12 cellular contexts compared by ENCODE assay signal in the genomic region with DNA sequence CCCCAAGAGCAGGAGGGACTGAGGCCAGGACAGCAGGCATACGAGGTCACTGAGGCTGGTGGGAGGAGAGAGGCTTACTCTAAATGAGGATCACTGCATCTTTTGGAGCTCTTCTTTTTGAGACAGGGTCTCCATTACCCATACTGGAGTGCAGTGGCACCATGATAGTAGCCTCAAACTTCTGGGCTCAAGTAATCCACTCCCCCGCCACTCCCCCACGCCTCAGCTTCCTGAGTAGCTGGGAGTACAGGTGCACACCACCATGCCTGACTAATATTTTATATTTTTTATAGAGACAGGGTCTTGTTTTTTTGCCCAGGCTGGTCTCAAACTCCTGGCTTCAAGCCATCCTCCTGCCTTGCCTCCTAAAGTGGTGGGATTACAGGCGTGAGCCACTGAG. TPM values are rescaled to one million over a fixed set of nuclear protein-coding genes. Genes with fewer than 3 reads are reported as not detected.
DNase-seq lines count a peak whose midpoint lies in the region; ATAC-seq and TF ChIP-seq lines count a peak whose summit lies in the region.
"Had no signal": no experiment of that assay in that cellular context is flagged by ENCODE, and none has a peak within 500 bp of the region (broad histone marks: within the 10 kb centered on the region; RNA-seq: fewer than 3 reads in every experiment).

No MANE protein-coding gene starts in this region.

- peaks cover 46% of the 10 kb centered on the region for H3K36me3 Mint-ChIP-seq in activated CD4-positive, alpha-beta T cell treated with anti-CD3 and anti-CD28 coated beads, Interleukin-2, amount 10 ng/mL, durations not matched to agents 24 days and 14 days (ENCODE audit: low read depth)
- peaks cover 9% of the 10 kb centered on the region for H3K36me3 Mint-ChIP-seq in T-helper 17 cell (ENCODE audit: low read depth)
- H3K36me3 Mint-ChIP-seq in stimulated activated effector memory CD8-positive, alpha-beta T cell treated with anti-CD3 and anti-CD28 coated beads, Interleukin-12 subunit alpha, Interleukin-12 subunit beta, amount 100 ng/mL, for 72 hours = peaks cover 34% of the 10 kb centered on the region
- H3K36me3 Mint-ChIP-seq in neural progenitor cell = peaks cover 9% of the 10 kb centered on the region

- H2AFZ ChIP-seq in neural progenitor cell (replicated peaks) (no peak overlapping the region), Karpas-422 (ENCODE audit: low read length) (no peak overlapping the region)

- H3K27me3 Mint-ChIP-seq in activated CD4-positive, alpha-beta T cell treated with anti-CD3 and anti-CD28 coated beads, Interleukin-2, amount 10 ng/mL, durations not matched to agents 24 days and 14 days = no peaks in the 10 kb centered on the region
- no peaks in the 10 kb centered on the region for H3K27me3 Mint-ChIP-seq in T-helper 17 cell
- H3K27me3 Mint-ChIP-seq in neural progenitor cell (ENCODE audit: insufficient read depth, low read depth) = peaks cover 5% of the 10 kb centered on the region

- H3K27ac ChIP-seq in epithelial cell of prostate = peak overlapping the region; percentile 100
- H3K27ac ChIP-seq in neural progenitor cell = no peak overlapping the region
- H3K27ac ChIP-seq in Karpas-422 (ENCODE audit: low read length) = no peak overlapping the region

- peak overlapping the region; percentile 51 for H3K4me3 Mint-ChIP-seq in activated CD4-positive, alpha-beta T cell treated with anti-CD3 and anti-CD28 coated beads, Interleukin-2, amount 10 ng/mL, durations not matched to agents 24 days and 14 days
- H3K4me3 Mint-ChIP-seq in T-helper 17 cell = peak overlapping the region; percentile 83
- H3K4me3 Mint-ChIP-seq in stimulated activated effector memory CD8-positive, alpha-beta T cell treated with anti-CD3 and anti-CD28 coated beads, Interleukin-12 subunit alpha, Interleukin-12 subunit beta, amount 100 ng/mL, for 72 hours = peak overlapping the region; percentile 56
- no peak overlapping the region for H3K4me3 Mint-ChIP-seq in neural progenitor cell

- no peaks in the 10 kb centered on the region for H3K9me2 ChIP-seq in Karpas-422 (replicated peaks; ENCODE audit: insufficient read depth, low read length)

- ATAC-seq in T-helper 17 cell = no peak
- ATAC-seq in stimulated activated effector memory CD8-positive, alpha-beta T cell treated with anti-CD3 and anti-CD28 coated beads, Interleukin-12 subunit alpha, Interleukin-12 subunit beta, amount 100 ng/mL, for 72 hours = no peak

- no peaks in the 10 kb centered on the region for H3K9me3 ChIP-seq in T-helper 17 cell (ENCODE audit: control insufficient read depth, low read length, poor library complexity, severe bottlenecking)
- no peaks in the 10 kb centered on the region for H3K9me3 ChIP-seq in neural progenitor cell (ENCODE audit: low read depth)
- H3K9me3 ChIP-seq in Karpas-422 (ENCODE audit: low read length) = no peaks in the 10 kb centered on the region

- H3K4me1 ChIP-seq in neural progenitor cell (peaks cover 7% of the 10 kb centered on the region), Karpas-422 (ENCODE audit: low read length) (peaks cover 6% of the 10 kb centered on the region; the same call in 1 of the 2 replicates)

- H3K27ac Mint-ChIP-seq in activated CD4-positive, alpha-beta T cell treated with anti-CD3 and anti-CD28 coated beads, Interleukin-2, amount 10 ng/mL, durations not matched to agents 24 days and 14 days = peak overlapping the region; percentile 81
- peak overlapping the region; percentile 92 for H3K27ac Mint-ChIP-seq in T-helper 17 cell
- H3K27ac Mint-ChIP-seq in stimulated activated effector memory CD8-positive, alpha-beta T cell treated with anti-CD3 and anti-CD28 coated beads, Interleukin-12 subunit alpha, Interleukin-12 subunit beta, amount 100 ng/mL, for 72 hours = peak overlapping the region; percentile 93
- no peak overlapping the region for H3K27ac Mint-ChIP-seq in neural progenitor cell

- peaks cover 14% of the 10 kb centered on the region for H3K79me2 ChIP-seq in neural progenitor cell (ENCODE audit: low read depth)
- H3K79me2 ChIP-seq in Karpas-422 (ENCODE audit: low read length) = peaks cover 35% of the 10 kb centered on the region

- H3K9ac ChIP-seq in neural progenitor cell = no peak overlapping the region
- H3K9ac ChIP-seq in Karpas-422 (ENCODE audit: low read length) = no peak overlapping the region

- intact Hi-C loops in activated CD4-positive, alpha-beta T cell treated with anti-CD3 and anti-CD28 coated beads, Interleukin-2, amount 10 ng/mL, durations not matched to agents 24 days and 14 days (cut with micrococcal nuclease) = no loop called here

- H3K9me3 Mint-ChIP-seq in activated CD4-positive, alpha-beta T cell treated with anti-CD3 and anti-CD28 coated beads, Interleukin-2, amount 10 ng/mL, durations not matched to agents 24 days and 14 days = no peaks in the 10 kb centered on the region
- no peaks in the 10 kb centered on the region for H3K9me3 Mint-ChIP-seq in stimulated activated effector memory CD8-positive, alpha-beta T cell treated with anti-CD3 and anti-CD28 coated beads, Interleukin-12 subunit alpha, Interleukin-12 subunit beta, amount 100 ng/mL, for 72 hours
- H3K9me3 Mint-ChIP-seq in neural progenitor cell = no peaks in the 10 kb centered on the region

- peaks cover 64% of the 10 kb centered on the region for H3K4me1 Mint-ChIP-seq in activated CD4-positive, alpha-beta T cell treated with anti-CD3 and anti-CD28 coated beads, Interleukin-2, amount 10 ng/mL, durations not matched to agents 24 days and 14 days
- H3K4me1 Mint-ChIP-seq in T-helper 17 cell = peaks cover 71% of the 10 kb centered on the region
- peaks cover 82% of the 10 kb centered on the region for H3K4me1 Mint-ChIP-seq in stimulated activated effector memory CD8-positive, alpha-beta T cell treated with anti-CD3 and anti-CD28 coated beads, Interleukin-12 subunit alpha, Interleukin-12 subunit beta, amount 100 ng/mL, for 72 hours
- peaks cover 26% of the 10 kb centered on the region for H3K4me1 Mint-ChIP-seq in neural progenitor cell

- H3K4me3 ChIP-seq in neural progenitor cell (no peak overlapping the region), Karpas-422 (ENCODE audit: low read length) (no peak overlapping the region)

- H3K27me3 ChIP-seq in neural progenitor cell (no peaks in the 10 kb centered on the region), Karpas-422 (ENCODE audit: low read length) (no peaks in the 10 kb centered on the region)

- H3K36me3 ChIP-seq in neural progenitor cell (no peaks in the 10 kb centered on the region), Karpas-422 (ENCODE audit: insufficient read depth, low read length) (no peaks in the 10 kb centered on the region)

- H4K20me1 ChIP-seq in neural progenitor cell (ENCODE audit: low read depth) (peaks cover 6% of the 10 kb centered on the region), Karpas-422 (ENCODE audit: insufficient read depth, low read depth, low read length) (no peaks in the 10 kb centered on the region)

- TF ChIP-seq CTCF in neural progenitor cell (IDR thresholded peaks at IDR 0.05) = no peak

- no peak for DNase-seq in activated CD4-positive, alpha-beta T cell treated with anti-CD3 and anti-CD28 coated beads, Interleukin-2, amount 10 ng/mL, durations not matched to agents 24 days and 14 days
- no peak for DNase-seq in activated CD4-positive, alpha-beta T cell treated with anti-CD3 and anti-CD28 coated beads for 4 hours
- DNase-seq in T-helper 17 cell (no peak), epithelial cell of prostate (ENCODE audit: low read depth, low spot score) (no peak), neural progenitor cell (ENCODE audit: low spot score) (no peak), GM19240 (ENCODE audit: insufficient read length, low spot score) (no peak), Karpas-422 (no peak)
- DNase-seq in stimulated activated effector memory CD8-positive, alpha-beta T cell treated with anti-CD3 and anti-CD28 coated beads, Interleukin-12 subunit alpha, Interleukin-12 subunit beta, amount 100 ng/mL, for 72 hours (ENCODE audit: low spot score in 2 of 2) = no peak
- DNase-seq: cerebellar nuclear complex, EL, foreskin melanocyte, NCI-H1436 treated with DMSO at 0.1 percent for 48 hours had no signal

- H3F3A ChIP-seq in neural progenitor cell (ENCODE audit: low read depth) = peaks cover 2% of the 10 kb centered on the region

- H3K4me2 ChIP-seq in neural progenitor cell (no peak overlapping the region), Karpas-422 (ENCODE audit: low read depth, low read length, poor library complexity, severe bottlenecking) (no peak overlapping the region)

RNA-seq across cellular contexts. Expression of a gene that starts 25.8 kb away (rescaled TPM):
- 99.5 and 102 TPM in 2 replicates for total RNA-seq in activated CD4-positive, alpha-beta T cell treated with anti-CD3 and anti-CD28 coated beads, Interleukin-2, amount 10 ng/mL, durations not matched to agents 24 days and 14 days
- 100 to 1,000 TPM; 130 to 134 TPM for total RNA-seq in T-helper 17 cell
- total RNA-seq in neural progenitor cell (ENCODE audit: low replicate concordance) = 25.2 and 54.4 TPM in 2 replicates
- total RNA-seq in Karpas-422 (2014; rRNA removed; shearing (Covaris generic); ENCODE audit: low replicate concordance) = 24.9 and 34.9 TPM in 2 replicates

RNA-seq across cellular contexts. Expression of a gene that starts 50.2 kb away (rescaled TPM):
- 78.4 and 80.2 TPM in 2 replicates for total RNA-seq in activated CD4-positive, alpha-beta T cell treated with anti-CD3 and anti-CD28 coated beads, Interleukin-2, amount 10 ng/mL, durations not matched to agents 24 days and 14 days
- total RNA-seq in T-helper 17 cell (100 to 1,000 TPM in 1 of 2 donors, 10 to 100 TPM in 1; 99.2 to 112 TPM), neural progenitor cell (ENCODE audit: low replicate concordance) (95.8 and 222 TPM in 2 replicates)
- 62.0 and 66.2 TPM in 2 replicates for total RNA-seq in Karpas-422 (2014; rRNA removed; shearing (Covaris generic); ENCODE audit: low replicate concordance)

RNA-seq across cellular contexts. Expression of a gene that starts 58.5 kb away (rescaled TPM):
- total RNA-seq in activated CD4-positive, alpha-beta T cell treated with anti-CD3 and anti-CD28 coated beads, Interleukin-2, amount 10 ng/mL, durations not matched to agents 24 days and 14 days = 162 and 172 TPM in 2 replicates
- total RNA-seq in T-helper 17 cell (100 to 1,000 TPM in 1 of 2 donors, 10 to 100 TPM in 1; 95.7 to 101 TPM), neural progenitor cell (ENCODE audit: low replicate concordance) (61.0 and 67.5 TPM in 2 replicates)
- total RNA-seq in Karpas-422 (2014; rRNA removed; shearing (Covaris generic); ENCODE audit: low replicate concordance) = 66.8 and 73.3 TPM in 2 replicates
